13 cellular contexts compared by ENCODE assay signal in the genomic region with DNA sequence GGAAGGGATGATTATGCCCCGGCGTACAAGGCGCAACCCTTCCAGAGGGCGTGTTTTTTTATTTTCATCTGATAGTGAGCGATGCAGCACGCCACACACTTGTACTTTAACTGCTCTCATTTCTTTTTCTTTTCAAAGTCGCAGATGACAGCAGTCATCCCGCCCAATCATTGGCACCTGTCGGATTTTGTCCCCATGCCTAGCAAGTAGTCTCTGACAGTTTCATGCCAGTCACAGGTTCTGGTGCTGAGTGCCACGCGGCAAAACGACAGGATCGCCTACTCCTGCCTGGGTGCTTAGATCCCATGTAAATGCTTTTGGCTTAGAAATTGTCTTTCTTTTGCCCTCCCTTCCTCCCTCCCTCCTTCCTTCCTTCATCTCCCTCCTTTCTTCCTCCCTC.
DNase-seq lines count a peak whose midpoint lies in the region; TF ChIP-seq lines count a peak whose summit lies in the region.
"Had no signal": no experiment of that assay in that cellular context is flagged by ENCODE, and none has a peak within 500 bp of the region (broad histone marks: within the 10 kb centered on the region; RNA-seq: fewer than 3 reads in every experiment).

No MANE protein-coding gene starts in this region.

- no peaks in the 10 kb centered on the region for H3K79me2 ChIP-seq in smooth muscle cell (ENCODE audit: low read depth)

- H3K9me3 ChIP-seq in HUES48 (ENCODE audit: control insufficient read depth, insufficient read depth, low read length) (no peaks in the 10 kb centered on the region), neuronal stem cell (replicated peaks in 1 of 2; ENCODE audit: control insufficient read depth in 2 of 2, insufficient read depth in 1 of 2, low read depth in 1 of 2, low read length in 2 of 2) (no peaks in the 10 kb centered on the region), smooth muscle cell (replicated peaks; ENCODE audit: low read depth) (no peaks in the 10 kb centered on the region)
- H3K9me3 ChIP-seq: BE2C had no signal

- no peak overlapping the region for H3K14ac ChIP-seq in neuronal stem cell (ENCODE audit: low read length)

- no peak overlapping the region for H4K8ac ChIP-seq in neuronal stem cell (ENCODE audit: low read depth, low read length)

- H2BK5ac ChIP-seq in neuronal stem cell (ENCODE audit: low read length): no peak overlapping the region

- H3K27me3 ChIP-seq in HUES48 (ENCODE audit: control insufficient read depth, insufficient read depth, low read length): peaks cover 27% of the 10 kb centered on the region
- peaks cover 0 to 6% (median 4%) of the 10 kb centered on the region in 3 experiments for H3K27me3 ChIP-seq in neuronal stem cell (ENCODE audit: control insufficient read depth in 3 of 3, insufficient read depth in 3 of 3, low read depth in 1 of 3, low read length in 3 of 3)
- H3K27me3 ChIP-seq in smooth muscle cell (ENCODE audit: low read depth): peaks cover 63% of the 10 kb centered on the region
- H3K27me3 ChIP-seq: BE2C had no signal

- H3K4me3 ChIP-seq in HUES48 (ENCODE audit: low read depth, low read length) (0 out of 2 replicates have a peak overlapping the region, but pooled peaks have one; percentile 53), neuronal stem cell (ENCODE audit: low read length in 2 of 2) (no peak overlapping the region), smooth muscle cell (no peak overlapping the region)

- H4K91ac ChIP-seq in neuronal stem cell (ENCODE audit: low read depth, low read length, poor library complexity): no peak overlapping the region

- H2BK12ac ChIP-seq in neuronal stem cell (ENCODE audit: low read length): no peak overlapping the region

- no peak overlapping the region for H2AK5ac ChIP-seq in neuronal stem cell (ENCODE audit: low read depth, low read length)

- H3K9ac ChIP-seq in HUES48 (ENCODE audit: low read depth, low read length): no peak overlapping the region
- H3K9ac ChIP-seq in neuronal stem cell (ENCODE audit: low read depth, low read length, poor library complexity): no peak overlapping the region
- H3K9ac ChIP-seq in smooth muscle cell (ENCODE audit: low read depth): no peak overlapping the region

- H3K4me1 ChIP-seq in HUES48 (ENCODE audit: control insufficient read depth, insufficient read depth, low read length) (peaks cover 26% of the 10 kb centered on the region), neuronal stem cell (ENCODE audit: control insufficient read depth in 2 of 2, insufficient read depth in 1 of 2, low read depth in 1 of 2, low read length in 2 of 2) (peaks cover 17 to 26% of the 10 kb centered on the region in 2 donors), smooth muscle cell (ENCODE audit: low read depth) (no peaks in the 10 kb centered on the region)
- H3K4me1 ChIP-seq: BE2C had no signal

- H3K27ac ChIP-seq in HUES48 (ENCODE audit: low read depth, low read length) (no peak overlapping the region), angular gyrus (ENCODE audit: low read depth, low read length) (peak overlapping the region; percentile 30), neuronal stem cell (replicated peaks; ENCODE audit: low read length) (no peak overlapping the region), smooth muscle cell (ENCODE audit: low read depth) (no peak overlapping the region)

- no peak overlapping the region for H2BK120ac ChIP-seq in neuronal stem cell (ENCODE audit: low read depth, low read length)

- H3K36me3 ChIP-seq in HUES48 (ENCODE audit: control insufficient read depth, insufficient read depth, low read length): no peaks in the 10 kb centered on the region
- no peaks in the 10 kb centered on the region for H3K36me3 ChIP-seq in neuronal stem cell (replicated peaks in 1 of 2; ENCODE audit: control insufficient read depth in 2 of 2, insufficient read depth in 2 of 2, low read length in 2 of 2)
- no peaks in the 10 kb centered on the region for H3K36me3 ChIP-seq in smooth muscle cell (ENCODE audit: low read depth)
- H3K36me3 ChIP-seq: BE2C had no signal

- DNase-seq in COLO668 (lab: John Stamatoyannopoulos, UW; ENCODE audit: unreplicated experiment) (peak; percentile 14), neuronal stem cell (ENCODE audit: low spot score) (no peak), HUDEP-2 (lab: John Stamatoyannopoulos, UW; ENCODE audit: unreplicated experiment in 76 of 76) (no peak), smooth muscle cell (lab: John Stamatoyannopoulos, UW; ENCODE audit: unreplicated experiment) (no peak), erythroblast (lab: John Stamatoyannopoulos, UW) (no peak)
- DNase-seq: BE2C, GOT3, IMR-90, NCI-H2081, NCI-H446 treated with DMSO at 0.1 percent for 48 hours, SIG-M5 had no signal

- H3K4me2 ChIP-seq in neuronal stem cell (ENCODE audit: insufficient read depth, low read length, poor library complexity, severe bottlenecking) (no peak overlapping the region), smooth muscle cell (no peak overlapping the region)

- no peak for TF ChIP-seq POLR2A in erythroblast (IDR thresholded peaks at IDR 0.05; ENCODE audit: low read length)

- H3K18ac ChIP-seq in neuronal stem cell (ENCODE audit: low read length): peak overlapping the region; percentile 84

- peak overlapping the region; percentile 28 for H2BK15ac ChIP-seq in neuronal stem cell (ENCODE audit: low read length)

- H2AFZ ChIP-seq in neuronal stem cell (ENCODE audit: low read length) (no peak overlapping the region), smooth muscle cell (ENCODE audit: low read depth) (no peak overlapping the region)

- H4K20me1 ChIP-seq in smooth muscle cell (ENCODE audit: low read depth): no peaks in the 10 kb centered on the region

- H3F3A ChIP-seq in smooth muscle cell (ENCODE audit: low read depth): no peaks in the 10 kb centered on the region

- no peak for TF ChIP-seq CTCF in smooth muscle cell (IDR thresholded peaks at IDR 0.05; ENCODE audit: borderline replicate concordance, insufficient read depth, poor library complexity, severe bottlenecking)

- no peaks in the 10 kb centered on the region for H3K79me1 ChIP-seq in neuronal stem cell (ENCODE audit: low read depth, low read length)

- no peak overlapping the region for H3K23ac ChIP-seq in neuronal stem cell (ENCODE audit: low read depth, low read length, poor library complexity)

- H3K4ac ChIP-seq in neuronal stem cell (ENCODE audit: low read length): no peak overlapping the region

- no CpG with 5 or more reads among the region's 13 CpGs for WGBS in neuronal stem cell (ENCODE audit: extremely low coverage in 2 of 2, insufficient read length in 2 of 2, insufficient replicate concordance in 1 of 2), 2 donors
- 75% methylated on average over 13 of the region's 13 CpGs for WGBS in smooth muscle cell (ENCODE audit: low lambda C conversion rate)
